26 cellular contexts compared by ENCODE assay signal in the genomic region with DNA sequence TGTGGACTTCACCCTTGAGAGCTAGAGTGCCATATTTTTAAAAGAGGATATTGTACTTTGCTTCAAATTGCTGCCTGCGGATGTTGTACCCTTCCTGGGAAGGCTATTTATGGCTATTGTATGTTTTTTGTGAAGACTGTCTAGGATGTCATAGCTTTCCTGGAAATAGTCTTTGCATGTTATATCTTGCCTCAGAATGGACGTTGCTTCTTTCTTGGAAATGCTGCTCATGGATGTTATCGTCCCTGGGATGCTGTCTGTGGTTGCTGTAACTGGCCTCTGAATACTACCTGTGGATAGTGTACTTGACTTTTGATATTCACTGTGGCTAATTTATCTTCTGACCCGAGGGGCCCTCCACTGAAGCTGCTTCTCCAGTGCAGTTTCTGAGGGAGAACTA.
"Had no signal": no experiment of that assay in that cellular context is flagged by ENCODE, and none has a peak within 500 bp of the region (broad histone marks: within the 10 kb centered on the region; RNA-seq: fewer than 3 reads in every experiment).

No MANE protein-coding gene starts in this region.

- FAIRE-seq: bronchial epithelial cell had no signal

- DNase-seq: activated CD4-positive, alpha-beta memory T cell treated with anti-CD3 and anti-CD28 coated beads, Interleukin-2, amount 10 ng/mL, durations not matched to agents 7 days and 5 days; activated CD4-positive, alpha-beta T cell treated with anti-CD3 and anti-CD28 coated beads for 4 hours; activated CD4-positive, alpha-beta T cell treated with anti-CD3 and anti-CD28 coated beads, Interleukin-2, amount 10 ng/mL, durations not matched to agents 7 days and 5 days; activated CD4-positive, alpha-beta T cell treated with anti-CD3 and anti-CD28 coated beads, Interleukin-2, amount 50 U/mL, for 4 hours; activated CD4-positive, CD25-positive, alpha-beta regulatory T cell; activated CD4-positive, CD25-positive, alpha-beta regulatory T cell treated with anti-CD3 and anti-CD28 coated beads, Interleukin-2, amount 50 U/mL, for 72 hours; activated CD8-positive, alpha-beta memory T cell treated with anti-CD3 and anti-CD28 coated beads for 24 hours; activated effector memory CD4-positive, alpha-beta T cell treated with Interleukin-2 at 50 U/mL for 16 hours; activated gamma-delta T cell treated with Interleukin-2 at 50 U/mL for 16 hours; activated naive CD4-positive, alpha-beta T cell treated with anti-CD3 and anti-CD28 coated beads, Interleukin-2, amount 50 U/mL, for 16 hours; activated naive CD4-positive, alpha-beta T cell treated with Interleukin-2 at 50 U/mL for 16 hours; activated T-cell treated with anti-CD3 and anti-CD28 coated beads, Interleukin-2, amount 50 U/mL, for 4 hours; amygdala; brain microvascular endothelial cell; dorsolateral prefrontal cortex; effector memory CD4-positive, alpha-beta T cell; endodermal cell; foreskin keratinocyte; gastrocnemius medialis; glutamatergic neuron; heart left ventricle; hypothalamus; T-helper 1 cell; T-helper 17 cell; T1000 had no signal
